Comparison of ENCODE assay signal across 17 cellular contexts in genomic region chr2:191308026-191308425, GRCh38.
DNase-seq lines count a peak whose midpoint lies in the region; ATAC-seq and TF ChIP-seq lines count a peak whose summit lies in the region.
"Had no signal": no experiment of that assay in that cellular context is flagged by ENCODE, and none has a peak within 500 bp of the region (broad histone marks: within the 10 kb centered on the region; RNA-seq: fewer than 3 reads in every experiment).

No MANE protein-coding gene starts in this region.

- H2AFZ ChIP-seq in GM23338 (no peak overlapping the region), mesenchymal stem cell (ENCODE audit: low read depth, low read length) (no peak overlapping the region)
- H2AFZ ChIP-seq: GM23248 had no signal

- no peaks in the 10 kb centered on the region for H3K36me3 ChIP-seq in GM23338 (ENCODE audit: insufficient read depth)
- H3K36me3 ChIP-seq in RWPE2 (ENCODE audit: low read depth) = 0 out of 2 replicates have a peak, but pooled peaks cover 10% of the 10 kb centered on the region
- H3K36me3 ChIP-seq in esophagus muscularis mucosa = no peaks in the 10 kb centered on the region
- H3K36me3 ChIP-seq in mesenchymal stem cell (ENCODE audit: control insufficient read depth in 1 of 2, insufficient read depth in 2 of 2, low read depth in 1 of 2, low read length in 2 of 2) = peaks cover 8 to 35% of the 10 kb centered on the region in 2 experiments

- no peaks in the 10 kb centered on the region for H3K27me3 ChIP-seq in GM23338 (ENCODE audit: insufficient read depth)
- no peaks in the 10 kb centered on the region for H3K27me3 ChIP-seq in RWPE2 (ENCODE audit: insufficient read depth, poor library complexity, severe bottlenecking)
- H3K27me3 ChIP-seq in esophagus muscularis mucosa = no peaks in the 10 kb centered on the region
- no peaks in the 10 kb centered on the region for H3K27me3 ChIP-seq in mesenchymal stem cell (ENCODE audit: control insufficient read depth in 1 of 2, insufficient read depth in 1 of 2, low read length in 2 of 2)
- H3K27me3 ChIP-seq: BLaER1 treated with 17β-estradiol and CSF1 and Interleukin-3, amounts not matched to agents 10 nM and 100 nM had no signal

- H3K9me3 Mint-ChIP-seq in GM23338 = no peaks in the 10 kb centered on the region
- H3K9me3 Mint-ChIP-seq: CD8-positive, alpha-beta T cell had no signal

- H3K36me3 Mint-ChIP-seq in GM23338 (ENCODE audit: low read depth) = peaks cover 3% of the 10 kb centered on the region; the same call in 1 of the 3 replicates
- H3K36me3 Mint-ChIP-seq: CD8-positive, alpha-beta T cell had no signal

- no peak overlapping the region for H3K4me3 Mint-ChIP-seq in GM23338
- H3K4me3 Mint-ChIP-seq: B cell; CD8-positive, alpha-beta T cell had no signal

- no peak for DNase-seq in GM23338 (ENCODE audit: low spot score)
- no peak for DNase-seq in RWPE2 (ENCODE audit: low spot score)
- peak; percentile 90 for DNase-seq in esophagus muscularis mucosa (ENCODE audit: extremely low spot score)
- DNase-seq in mesenchymal stem cell = no peak
- DNase-seq in DMS53 (lab: John Stamatoyannopoulos, UW) = no peak
- DNase-seq: Calu3; CD8-positive, alpha-beta T cell; DND-41; EL; GM23248; HCEC 1CT had no signal

- no peak overlapping the region for H3K27ac ChIP-seq in GM23338 (ENCODE audit: low read depth)
- H3K27ac ChIP-seq in RWPE2 (ENCODE audit: poor library complexity, severe bottlenecking) = peak overlapping the region; percentile 91
- no peak overlapping the region for H3K27ac ChIP-seq in esophagus muscularis mucosa (replicated peaks in 1 of 4)
- no peak overlapping the region for H3K27ac ChIP-seq in mesenchymal stem cell (ENCODE audit: low read length, poor library complexity, severe bottlenecking)
- H3K27ac ChIP-seq: BLaER1 treated with 17β-estradiol and CSF1 and Interleukin-3, amounts not matched to agents 10 nM and 100 nM; GM23248 had no signal

- no peak overlapping the region for H3K23ac ChIP-seq in mesenchymal stem cell (ENCODE audit: low read length in 2 of 2)

- ATAC-seq in GM23338 (no peak), RWPE2 (ENCODE audit: low read depth) (no peak), GM19467 (IDR thresholded peaks at IDR 0.05; ENCODE audit: unreplicated experiment) (no peak), HG03432 (IDR thresholded peaks at IDR 0.05; ENCODE audit: unreplicated experiment) (no peak)
- ATAC-seq: CD8-positive, alpha-beta T cell; GM12878; HepG2 had no signal

- WGBS in esophagus muscularis mucosa = 77% methylated on average over 2 of the region's 2 CpGs
- WGBS in mesenchymal stem cell = 89% methylated on average over 2 of the region's 2 CpGs

- H4K91ac ChIP-seq in mesenchymal stem cell (ENCODE audit: low read length) = no peak overlapping the region

- TF ChIP-seq EP300 in esophagus muscularis mucosa (IDR thresholded peaks at IDR 0.05) = no peak

- no peak overlapping the region for H2BK120ac ChIP-seq in mesenchymal stem cell (ENCODE audit: low read depth, low read length)

- H2BK12ac ChIP-seq in mesenchymal stem cell (ENCODE audit: low read length in 2 of 2) = no peak overlapping the region

- no peak overlapping the region for H3K4ac ChIP-seq in mesenchymal stem cell (ENCODE audit: low read depth in 1 of 2, low read length in 2 of 2)

- H3K18ac ChIP-seq in mesenchymal stem cell (ENCODE audit: low read depth in 1 of 2, low read length in 2 of 2) = no peak overlapping the region

- H3K4me3 ChIP-seq in GM23338 (no peak overlapping the region), RWPE2 (ENCODE audit: severe bottlenecking) (no peak overlapping the region), esophagus muscularis mucosa (no peak overlapping the region), mesenchymal stem cell (ENCODE audit: insufficient read depth in 1 of 2, low read depth in 1 of 2, low read length in 2 of 2) (no peak overlapping the region)
- H3K4me3 ChIP-seq: BLaER1 treated with 17β-estradiol and CSF1 and Interleukin-3, amounts not matched to agents 10 nM and 100 nM; GM12878; GM23248 had no signal

- H3K4me2 ChIP-seq in GM23338 (peak overlapping the region; percentile 36; the same call in 1 of the 2 replicates), mesenchymal stem cell (ENCODE audit: low read length, poor library complexity, severe bottlenecking) (no peak overlapping the region)
- H3K4me2 ChIP-seq: BLaER1 treated with 17β-estradiol and CSF1 and Interleukin-3, amounts not matched to agents 10 nM and 100 nM had no signal

- peaks cover 17% of the 10 kb centered on the region for H3K9me2 ChIP-seq in GM23338 (ENCODE audit: insufficient read depth)

- H3K9ac ChIP-seq in mesenchymal stem cell (ENCODE audit: low read length) = no peak overlapping the region
- H3K9ac ChIP-seq: BLaER1 treated with 17β-estradiol and CSF1 and Interleukin-3, amounts not matched to agents 10 nM and 100 nM; GM23248 had no signal

- peaks cover 80% of the 10 kb centered on the region for H3K79me2 ChIP-seq in GM23338 (replicated peaks; ENCODE audit: insufficient read depth)

- H3F3A ChIP-seq in GM23338 (replicated peaks; ENCODE audit: low read depth) = no peaks in the 10 kb centered on the region

- H2BK5ac ChIP-seq in mesenchymal stem cell (ENCODE audit: low read depth, low read length, poor library complexity, severe bottlenecking) = no peak overlapping the region

- H3K9me3 ChIP-seq in RWPE2 (ENCODE audit: severe bottlenecking) = no peaks in the 10 kb centered on the region
- H3K9me3 ChIP-seq in esophagus muscularis mucosa = no peaks in the 10 kb centered on the region
- no peaks in the 10 kb centered on the region for H3K9me3 ChIP-seq in mesenchymal stem cell (ENCODE audit: control insufficient read depth, low read length)
- H3K9me3 ChIP-seq: BLaER1 treated with 17β-estradiol and CSF1 and Interleukin-3, amounts not matched to agents 10 nM and 100 nM had no signal

- peaks cover 37% of the 10 kb centered on the region for H3K79me1 ChIP-seq in mesenchymal stem cell (replicated peaks; ENCODE audit: low read length, poor library complexity, severe bottlenecking)

- TF ChIP-seq POLR2A in esophagus muscularis mucosa (IDR thresholded peaks at IDR 0.05; ENCODE audit: low read depth) = no peak

- peaks cover 26% of the 10 kb centered on the region for H4K20me1 ChIP-seq in GM23338 (replicated peaks; ENCODE audit: insufficient read depth)

- H3K27ac Mint-ChIP-seq in GM23338 = no peak overlapping the region
- H3K27ac Mint-ChIP-seq: B cell; CD8-positive, alpha-beta T cell had no signal

- H2BK15ac ChIP-seq in mesenchymal stem cell (ENCODE audit: low read depth, poor library complexity, severe bottlenecking) = no peak overlapping the region

- no peak for TF ChIP-seq CTCF in GM23338 (conservative IDR thresholded peaks at IDR 0.05; ENCODE audit: low read depth in 2 of 2)
- TF ChIP-seq CTCF in RWPE2 (IDR thresholded peaks at IDR 0.05; ENCODE audit: poor library complexity, severe bottlenecking) = no peak
- TF ChIP-seq CTCF in esophagus muscularis mucosa (IDR thresholded peaks at IDR 0.05) = no peak

- intact Hi-C loops in esophagus muscularis mucosa (cut with DNase I) = no loop called here

- H3K4me1 ChIP-seq in GM23338 (ENCODE audit: insufficient read depth) = peaks cover 17% of the 10 kb centered on the region
- peaks cover 93% of the 10 kb centered on the region for H3K4me1 ChIP-seq in RWPE2 (ENCODE audit: insufficient read depth, poor library complexity, severe bottlenecking)
- peaks cover 11 to 25% (median 21%) of the 10 kb centered on the region in 4 donors for H3K4me1 ChIP-seq in esophagus muscularis mucosa
- H3K4me1 ChIP-seq in mesenchymal stem cell (ENCODE audit: control insufficient read depth, insufficient read depth, low read depth, low read length) = peaks cover 5% of the 10 kb centered on the region
- H3K4me1 ChIP-seq: BLaER1 treated with 17β-estradiol and CSF1 and Interleukin-3, amounts not matched to agents 10 nM and 100 nM had no signal

- H3K27me3 Mint-ChIP-seq in GM23338 (ENCODE audit: insufficient read depth, low read depth, poor library complexity) = peaks cover 2% of the 10 kb centered on the region
- H3K27me3 Mint-ChIP-seq: B cell had no signal

- peak overlapping the region; percentile 33 for H2AK5ac ChIP-seq in mesenchymal stem cell (ENCODE audit: low read length, severe bottlenecking)

- no peak overlapping the region for H4K8ac ChIP-seq in mesenchymal stem cell (ENCODE audit: low read length)

- peaks cover 13% of the 10 kb centered on the region for H3K4me1 Mint-ChIP-seq in GM23338
- H3K4me1 Mint-ChIP-seq: B cell had no signal

- no peak overlapping the region for H3K14ac ChIP-seq in mesenchymal stem cell (ENCODE audit: low read length in 2 of 2)

TF ChIP-seq in GM23338, 12 proteins besides CTCF, POLR2A, EP300 and RAD21:
- TF ChIP-seq EZH2 (IDR thresholded peaks at IDR 0.05; ENCODE audit: low read depth, unreplicated experiment) = no peak
- TF ChIP-seq POLR2AphosphoS5 (IDR thresholded peaks at IDR 0.05; ENCODE audit: low read depth) = no peak
- no peak for TF ChIP-seq NANOG (IDR thresholded peaks at IDR 0.05; ENCODE audit: borderline replicate concordance)
- no peak for TF ChIP-seq STAT1 (IDR thresholded peaks at IDR 0.05; ENCODE audit: unreplicated experiment)
- no peak for TF ChIP-seq JUNB (IDR thresholded peaks at IDR 0.05; ENCODE audit: unreplicated experiment)
- TF ChIP-seq ZNF114 (CRISPR knock-in tag; IDR thresholded peaks at IDR 0.05) = no peak
- no peak for TF ChIP-seq ETS1 (IDR thresholded peaks at IDR 0.05)
